ENCODE assay signal across 8 cellular contexts in genomic region chr18:9792565-9793226, GRCh38.
A peak's percentile ranks its signal among the peaks of the same experiment; 100 is the strongest.
DNase-seq lines count a peak whose midpoint lies in the region; ATAC-seq, FAIRE-seq and TF ChIP-seq lines count a peak whose summit lies in the region.

No MANE protein-coding gene starts in this region.

- no peaks in the 10 kb centered on the region for H3K79me2 ChIP-seq in DND-41 (ENCODE audit: insufficient read depth, low read length)
- H3K79me2 ChIP-seq in Karpas-422 (ENCODE audit: low read length), result no peaks in the 10 kb centered on the region
- H3K79me2 ChIP-seq in neural progenitor cell (ENCODE audit: low read depth), result no peaks in the 10 kb centered on the region

- H4K20me1 ChIP-seq in DND-41 (ENCODE audit: insufficient read depth, low read length) (no peaks in the 10 kb centered on the region), Karpas-422 (ENCODE audit: insufficient read depth, low read depth, low read length) (no peaks in the 10 kb centered on the region), neural progenitor cell (ENCODE audit: low read depth) (no peaks in the 10 kb centered on the region)

- peak; percentile 46 for DNase-seq in DND-41
- DNase-seq in Karpas-422, result peak; percentile 80
- DNase-seq in brain microvascular endothelial cell, result no peak
- DNase-seq in neural progenitor cell (ENCODE audit: low spot score), result peak; percentile 64
- no peak for DNase-seq in inferior parietal cortex (ENCODE audit: extremely low spot score)
- DNase-seq in GM12891 (ENCODE audit: insufficient read length, low spot score), result no peak

- TF ChIP-seq CTCF in DND-41 (IDR thresholded peaks at IDR 0.05; ENCODE audit: borderline replicate concordance, extremely low read depth, low read length, poor library complexity, severe bottlenecking), result peak; percentile 71
- TF ChIP-seq CTCF in brain microvascular endothelial cell (IDR thresholded peaks at IDR 0.05; ENCODE audit: low read depth, low read length, missing control alignments), result peak; percentile 79
- TF ChIP-seq CTCF in neural progenitor cell (IDR thresholded peaks at IDR 0.05), result peak; percentile 71

- H3K27ac Mint-ChIP-seq in neural progenitor cell, result no peak overlapping the region

- H3K4me3 ChIP-seq in DND-41 (ENCODE audit: low read depth in 1 of 2, low read length in 2 of 2) (no peak overlapping the region), Karpas-422 (ENCODE audit: low read length) (no peak overlapping the region), brain microvascular endothelial cell (ENCODE audit: low read depth, low read length) (no peak overlapping the region), neural progenitor cell (no peak overlapping the region)

- in situ Hi-C loops in brain microvascular endothelial cell (cut with HindIII; ENCODE audit: low pct_ligation_motif_present, low sequenced_read_pairs), result no loop called here

- H3K27ac ChIP-seq in DND-41 (ENCODE audit: low read length), result no peak overlapping the region
- no peak overlapping the region for H3K27ac ChIP-seq in Karpas-422 (ENCODE audit: low read length)
- no peak overlapping the region for H3K27ac ChIP-seq in brain microvascular endothelial cell
- H3K27ac ChIP-seq in neural progenitor cell, result no peak overlapping the region

- H3K4me1 Mint-ChIP-seq in neural progenitor cell, result peaks cover 7% of the 10 kb centered on the region

- no peak overlapping the region for H3K4me2 ChIP-seq in DND-41 (ENCODE audit: insufficient read depth, low read length)
- no peak overlapping the region for H3K4me2 ChIP-seq in Karpas-422 (ENCODE audit: low read depth, low read length, poor library complexity, severe bottlenecking)
- no peak overlapping the region for H3K4me2 ChIP-seq in neural progenitor cell

- no peak overlapping the region for H2AFZ ChIP-seq in DND-41 (ENCODE audit: low read depth, low read length)
- no peak overlapping the region for H2AFZ ChIP-seq in Karpas-422 (ENCODE audit: low read length)
- H2AFZ ChIP-seq in neural progenitor cell (replicated peaks), result no peak overlapping the region

- H3K36me3 Mint-ChIP-seq in neural progenitor cell, result peaks cover 4% of the 10 kb centered on the region

- peaks cover 2% of the 10 kb centered on the region for H3K9me3 Mint-ChIP-seq in neural progenitor cell

- H3K9me3 ChIP-seq in DND-41 (ENCODE audit: insufficient read depth, low read length, severe bottlenecking), result no peaks in the 10 kb centered on the region
- no peaks in the 10 kb centered on the region for H3K9me3 ChIP-seq in Karpas-422 (ENCODE audit: low read length)
- H3K9me3 ChIP-seq in neural progenitor cell (ENCODE audit: low read depth), result no peaks in the 10 kb centered on the region

- H3K4me1 ChIP-seq in DND-41 (ENCODE audit: insufficient read depth, low read length), result no peaks in the 10 kb centered on the region
- H3K4me1 ChIP-seq in Karpas-422 (ENCODE audit: low read length), result no peaks in the 10 kb centered on the region
- H3K4me1 ChIP-seq in neural progenitor cell, result no peaks in the 10 kb centered on the region

- H3K4me3 Mint-ChIP-seq in neural progenitor cell, result no peak overlapping the region

- H3K9me2 ChIP-seq in Karpas-422 (replicated peaks; ENCODE audit: insufficient read depth, low read length), result no peaks in the 10 kb centered on the region

- no peak for FAIRE-seq in GM12891 (lab: Jason Lieb, UNC)

- H3K27me3 Mint-ChIP-seq in neural progenitor cell (ENCODE audit: insufficient read depth, low read depth), result no peaks in the 10 kb centered on the region

- ATAC-seq in DND-41 (ENCODE audit: insufficient read depth, low read depth) (peak; percentile 68; the same call in 1 of the 3 replicates), HG03135 (IDR thresholded peaks at IDR 0.05; ENCODE audit: unreplicated experiment) (no peak), GM18519 (IDR thresholded peaks at IDR 0.05; ENCODE audit: low FRiP score, unreplicated experiment) (no peak)

- no peak for TF ChIP-seq POLR2A in GM12891 (IDR thresholded peaks at IDR 0.05; ENCODE audit: low read depth, low read length)

- H3K27me3 ChIP-seq in DND-41 (ENCODE audit: insufficient read depth, low read length, poor library complexity) (no peaks in the 10 kb centered on the region), Karpas-422 (ENCODE audit: low read length) (no peaks in the 10 kb centered on the region), brain microvascular endothelial cell (replicated peaks) (no peaks in the 10 kb centered on the region), neural progenitor cell (no peaks in the 10 kb centered on the region)

- no peak overlapping the region for H3K9ac ChIP-seq in DND-41 (ENCODE audit: low read depth, low read length)
- no peak overlapping the region for H3K9ac ChIP-seq in Karpas-422 (ENCODE audit: low read length)
- H3K9ac ChIP-seq in neural progenitor cell, result no peak overlapping the region

- H3K36me3 ChIP-seq in DND-41 (ENCODE audit: insufficient read depth, low read length), result no peaks in the 10 kb centered on the region
- H3K36me3 ChIP-seq in Karpas-422 (ENCODE audit: insufficient read depth, low read length), result no peaks in the 10 kb centered on the region
- peaks cover 14% of the 10 kb centered on the region for H3K36me3 ChIP-seq in brain microvascular endothelial cell (replicated peaks)
- H3K36me3 ChIP-seq in neural progenitor cell, result no peaks in the 10 kb centered on the region

- H3F3A ChIP-seq in neural progenitor cell (ENCODE audit: low read depth), result peaks cover 3% of the 10 kb centered on the region

TF ChIP-seq in GM12891, 5 proteins besides CTCF, POLR2A, EP300 and RAD21:
- TF ChIP-seq POLR2AphosphoS5 (IDR thresholded peaks at IDR 0.05; ENCODE audit: low read depth, low read length) (no peak), PAX5 (IDR thresholded peaks at IDR 0.05; ENCODE audit: insufficient read depth, low read length, severe bottlenecking) (no peak)

Comparison
In these comparisons a context has a peak if more than half of its experiments do, and no peak if none do; other contexts are left out.
1. DNase-seq: peak in DND-41 (single experiment), Karpas-422 (single experiment) and neural progenitor cell (single experiment); none in brain microvascular endothelial cell (single experiment), inferior parietal cortex (single experiment) and GM12891 (single experiment).
2. Peak in every context shown above with its lines, with median percentiles within 50 percentile points of each other: CTCF ChIP-seq.